In genomic region chr14:100677925-100678765, GRCh38 we compare ENCODE assay signal across 11 cellular contexts. TPM values are rescaled to one million over a fixed set of nuclear protein-coding genes. Genes with fewer than 3 reads are reported as not detected.
A peak's percentile ranks its signal among the peaks of the same experiment; 100 is the strongest.
DNase-seq lines count a peak whose midpoint lies in the region; ATAC-seq lines count a peak whose summit lies in the region.
"Had no signal": no experiment of that assay in that cellular context is flagged by ENCODE, and none has a peak within 500 bp of the region (broad histone marks: within the 10 kb centered on the region; RNA-seq: fewer than 3 reads in every experiment).

No MANE protein-coding gene starts in this region.

- peak overlapping the region; percentile 3 for H3K56ac ChIP-seq in mesendoderm (ENCODE audit: low read length)

- peak overlapping the region; percentile 20 for H3K18ac ChIP-seq in mesendoderm (ENCODE audit: low read length)

- H2BK5ac ChIP-seq in mesendoderm (ENCODE audit: low read length) = no peak overlapping the region

- H2BK15ac ChIP-seq in mesendoderm (replicated peaks; ENCODE audit: low read depth) = no peak overlapping the region

- no peaks in the 10 kb centered on the region for H3K79me2 ChIP-seq in mesendoderm (ENCODE audit: control insufficient read depth, insufficient read depth, low read length)

- no CpG with 5 or more reads among the region's 25 CpGs for WGBS in mesendoderm (ENCODE audit: extremely low coverage, insufficient coverage, low lambda C conversion rate)

- no peak overlapping the region for H2AK5ac ChIP-seq in mesendoderm (ENCODE audit: low read length)

- H3K4me3 ChIP-seq in duodenal mucosa (ENCODE audit: low read depth in 1 of 2, low read length in 2 of 2) (no peak overlapping the region), mesendoderm (ENCODE audit: low read length) (no peak overlapping the region)

- no peak overlapping the region for H2BK120ac ChIP-seq in mesendoderm (ENCODE audit: low read depth, low read length)

- H3K79me1 ChIP-seq in mesendoderm (ENCODE audit: low read length) = no peaks in the 10 kb centered on the region

- H3K9me3 Mint-ChIP-seq in activated T-cell treated with anti-CD3 and anti-CD28 coated beads, Interleukin-2, amount 50 U/mL, for 72 hours = no peaks in the 10 kb centered on the region

- H3K36me3 ChIP-seq in duodenal mucosa (ENCODE audit: control insufficient read depth in 1 of 2, insufficient read depth in 2 of 2, low read length in 2 of 2) (no peaks in the 10 kb centered on the region), mesendoderm (ENCODE audit: control insufficient read depth, insufficient read depth, low read length) (no peaks in the 10 kb centered on the region)

- H3K27ac Mint-ChIP-seq in activated T-cell treated with anti-CD3 and anti-CD28 coated beads, Interleukin-2, amount 50 U/mL, for 72 hours = no peak overlapping the region

- peaks cover 17% of the 10 kb centered on the region for H3K27me3 Mint-ChIP-seq in activated T-cell treated with anti-CD3 and anti-CD28 coated beads, Interleukin-2, amount 50 U/mL, for 72 hours (ENCODE audit: low read depth)

- peaks cover 5% of the 10 kb centered on the region for H3K4me1 Mint-ChIP-seq in activated T-cell treated with anti-CD3 and anti-CD28 coated beads, Interleukin-2, amount 50 U/mL, for 72 hours (ENCODE audit: low read depth)

- H3K9ac ChIP-seq in duodenal mucosa (ENCODE audit: low read depth in 1 of 2, low read length in 2 of 2) (no peak overlapping the region), mesendoderm (ENCODE audit: low read length) (no peak overlapping the region)

- no peaks in the 10 kb centered on the region for H3K9me3 ChIP-seq in duodenal mucosa (ENCODE audit: control insufficient read depth in 1 of 2, low read length in 2 of 2)

- DNase-seq in AG08395 (ENCODE audit: low spot score) (peak; percentile 37), NCI-H1092 (lab: John Stamatoyannopoulos, UW) (peak; percentile 67), mesendoderm (no peak)
- no peak for DNase-seq in activated T-cell treated with anti-CD3 and anti-CD28 coated beads, Interleukin-2, amount 50 U/mL, for 72 hours
- DNase-seq: glutamatergic neuron, NCI-H1048 had no signal

- H3K4ac ChIP-seq in mesendoderm (ENCODE audit: low read depth, low read length) = peak overlapping the region; percentile 41

- H3K23ac ChIP-seq in mesendoderm (ENCODE audit: low read length) = no peak overlapping the region

- H3K27ac ChIP-seq in duodenal mucosa (ENCODE audit: low read depth, low read length) (peak overlapping the region; percentile 8), mesendoderm (ENCODE audit: low read depth, low read length) (no peak overlapping the region)

- no peak overlapping the region for H4K5ac ChIP-seq in mesendoderm (ENCODE audit: low read length)

- H3K27me3 ChIP-seq in duodenal mucosa (ENCODE audit: control insufficient read depth in 1 of 2, insufficient read depth in 2 of 2, low read length in 2 of 2) (peaks cover 1 to 2% of the 10 kb centered on the region in 2 donors), mesendoderm (ENCODE audit: insufficient read depth, low read length, poor library complexity) (no peaks in the 10 kb centered on the region)

- H3K36me3 Mint-ChIP-seq in activated T-cell treated with anti-CD3 and anti-CD28 coated beads, Interleukin-2, amount 50 U/mL, for 72 hours (ENCODE audit: insufficient read depth in 2 of 2) = no peaks in the 10 kb centered on the region

- no peak overlapping the region for H4K8ac ChIP-seq in mesendoderm (ENCODE audit: low read depth, low read length)

- H3K4me1 ChIP-seq in duodenal mucosa (ENCODE audit: control insufficient read depth in 1 of 2, insufficient read depth in 2 of 2, low read length in 2 of 2) (peaks cover 24 to 48% of the 10 kb centered on the region in 2 donors), mesendoderm (ENCODE audit: control insufficient read depth, low read depth, low read length) (peaks cover 5% of the 10 kb centered on the region)

- ATAC-seq in HG02642 (IDR thresholded peaks at IDR 0.05; ENCODE audit: poor library complexity, unreplicated experiment) (no peak), GM18511 (IDR thresholded peaks at IDR 0.05; ENCODE audit: unreplicated experiment) (no peak), GM19463 (IDR thresholded peaks at IDR 0.05; ENCODE audit: unreplicated experiment) (no peak)
- no peak for ATAC-seq in activated T-cell treated with anti-CD3 and anti-CD28 coated beads, Interleukin-2, amount 50 U/mL, for 72 hours (replicated peaks in 1 of 2)

- H3K4me2 ChIP-seq in mesendoderm (ENCODE audit: low read length) = no peak overlapping the region

- no peak overlapping the region for H3K4me3 Mint-ChIP-seq in activated T-cell treated with anti-CD3 and anti-CD28 coated beads, Interleukin-2, amount 50 U/mL, for 72 hours

RNA-seq across cellular contexts. Expression of gene DLK1, which starts 48.5 kb away (rescaled TPM):
- polyA plus RNA-seq in mesendoderm (2013, experiment 1 of 2) = 0.51 TPM
- polyA plus RNA-seq in mesendoderm (2013, experiment 2 of 2) = 0.56 TPM
- total RNA-seq in activated T-cell treated with anti-CD3 and anti-CD28 coated beads, Interleukin-2, amount 50 U/mL, for 72 hours = not detected
- total RNA-seq: activated CD8-positive, alpha-beta memory T cell treated with anti-CD3 and anti-CD28 coated beads for 36 hours had no signal

Comparison
In these comparisons a context has a peak if more than half of its experiments do, and no peak if none do; other contexts are left out.
1. DNase-seq: peak in AG08395 (single experiment) and NCI-H1092 (single experiment); none in mesendoderm (single experiment) and activated T-cell treated with anti-CD3 and anti-CD28 coated beads, Interleukin-2, amount 50 U/mL, for 72 hours (0 of 2).